In genomic region chr12:56160160-56160763, GRCh38 we compare ENCODE assay signal across 7 cellular contexts. TPM values are rescaled to one million over a fixed set of nuclear protein-coding genes. Genes with fewer than 3 reads are reported as not detected.
DNase-seq lines count a peak whose midpoint lies in the region; ATAC-seq and TF ChIP-seq lines count a peak whose summit lies in the region.

No MANE protein-coding gene starts in this region.

- H3K4me2 ChIP-seq in KMS-11 = peak overlapping the region; percentile 97

- H3K9ac ChIP-seq in KMS-11 = peak overlapping the region; percentile 82; the same call in 1 of the 2 replicates

- H3K27me3 ChIP-seq in KMS-11 (ENCODE audit: insufficient read depth, low read depth) (no peaks in the 10 kb centered on the region), psoas muscle (ENCODE audit: insufficient read depth in 3 of 3, low read length in 2 of 3) (no peaks in the 10 kb centered on the region)

- peak; percentile 7 for DNase-seq in activated CD8-positive, alpha-beta memory T cell treated with anti-CD3 and anti-CD28 coated beads, Interleukin-2, amount 50 U/mL, for 24 hours (ENCODE audit: extremely low read depth)
- DNase-seq in psoas muscle (peak in 1 of 2 donors; percentile 49), DMS 273 treated with DMSO at 0.1 percent for 48 hours (lab: John Stamatoyannopoulos, UW) (no peak)

- H2AFZ ChIP-seq in KMS-11 (ENCODE audit: low read depth) = no peak overlapping the region

- WGBS in psoas muscle, 3 donors = 41 to 49% (median 46%) methylated on average over 7 of the region's 7 CpGs

- H3K4me1 ChIP-seq in KMS-11 (ENCODE audit: low read depth, poor library complexity, severe bottlenecking) = peaks cover 34% of the 10 kb centered on the region
- H3K4me1 ChIP-seq in psoas muscle = peaks cover 27% of the 10 kb centered on the region

- H3K4me3 ChIP-seq in KMS-11 (IDR thresholded peaks at IDR 0.05; ENCODE audit: insufficient read depth, low read depth, low read length) = no peak overlapping the region
- H3K4me3 ChIP-seq in psoas muscle = peak overlapping the region; percentile 95

- H3K36me3 ChIP-seq in KMS-11 (ENCODE audit: insufficient read depth) (peaks cover 31% of the 10 kb centered on the region; the same call in 1 of the 2 replicates), psoas muscle (ENCODE audit: insufficient read depth in 1 of 2, low read depth in 1 of 2) (peaks cover 21 to 59% of the 10 kb centered on the region in 2 donors)

- ATAC-seq in esophagus mucosa (peak; percentile 22), psoas muscle (no peak), HG03108 (IDR thresholded peaks at IDR 0.05; ENCODE audit: unreplicated experiment) (no peak), GM21737 (IDR thresholded peaks at IDR 0.05; ENCODE audit: unreplicated experiment) (no peak)

- no peaks in the 10 kb centered on the region for H4K20me1 ChIP-seq in KMS-11 (ENCODE audit: insufficient read depth)

- no peak for TF ChIP-seq CTCF in KMS-11 (conservative IDR thresholded peaks at IDR 0.05; ENCODE audit: low read depth, low read length)
- TF ChIP-seq CTCF in psoas muscle (IDR thresholded peaks at IDR 0.05) = no peak

- H3K27ac ChIP-seq in KMS-11 (no peak overlapping the region; the same call in 1 of the 2 replicates), psoas muscle (peak overlapping the region; percentile 94)

- H3K79me2 ChIP-seq in KMS-11 (ENCODE audit: insufficient read depth, low read depth) = peaks cover 35% of the 10 kb centered on the region

- H3K9me3 ChIP-seq in psoas muscle = no peaks in the 10 kb centered on the region

- intact Hi-C loops in psoas muscle (cut with DNase I) = loop anchor here in 1 of 2 donors (2.0 kb wide), 1 partner anchor 29 kb away; the partner anchor contains the start of gene SMARCC2

RNA-seq across cellular contexts. Expression of gene MYL6, which starts 2.1 kb away (rescaled TPM):
- total RNA-seq in esophagus mucosa (1,179 TPM), psoas muscle (100 to 1,000 TPM; 216 to 395 (median 291) TPM)
- polyA plus RNA-seq in psoas muscle = 100 to 1,000 TPM; 384 to 711 (median 489) TPM

RNA-seq across cellular contexts. Expression of gene MYL6B, which starts 7.9 kb away (rescaled TPM):
- 54.2 TPM for total RNA-seq in esophagus mucosa
- 1,000 to 10,000 TPM in 1 of 4 donors, 100 to 1,000 TPM in 3; 113 to 2,222 (median 606) TPM for total RNA-seq in psoas muscle
- 100 to 1,000 TPM; 151 to 786 (median 413) TPM for polyA plus RNA-seq in psoas muscle

RNA-seq across cellular contexts. Expression of gene SMARCC2, which starts 29.0 kb away (rescaled TPM):
- total RNA-seq in esophagus mucosa = 44.4 TPM
- 10 to 100 TPM; 49.8 to 78.7 (median 69.7) TPM for total RNA-seq in psoas muscle
- 10 to 100 TPM; 16.5 to 46.1 (median 26.5) TPM for polyA plus RNA-seq in psoas muscle

RNA-seq across cellular contexts. Expression of gene ESYT1, which starts 32.2 kb away (rescaled TPM):
- total RNA-seq in esophagus mucosa = 48.8 TPM
- 10 to 100 TPM; 36.7 to 57.4 (median 44.4) TPM for total RNA-seq in psoas muscle
- 10 to 100 TPM; 20.2 to 40.6 (median 21.0) TPM for polyA plus RNA-seq in psoas muscle

RNA-seq across cellular contexts. Expression of gene ZC3H10, which starts 42.2 kb away (rescaled TPM):
- total RNA-seq in esophagus mucosa (1.8 TPM), psoas muscle (10 to 100 TPM in 1 of 4 donors, 1 to 10 TPM in 3; 5.0 to 10.3 (median 6.6) TPM)
- polyA plus RNA-seq in psoas muscle = 1 to 10 TPM; 3.5 to 7.8 (median 4.5) TPM
